In the genomic region with DNA sequence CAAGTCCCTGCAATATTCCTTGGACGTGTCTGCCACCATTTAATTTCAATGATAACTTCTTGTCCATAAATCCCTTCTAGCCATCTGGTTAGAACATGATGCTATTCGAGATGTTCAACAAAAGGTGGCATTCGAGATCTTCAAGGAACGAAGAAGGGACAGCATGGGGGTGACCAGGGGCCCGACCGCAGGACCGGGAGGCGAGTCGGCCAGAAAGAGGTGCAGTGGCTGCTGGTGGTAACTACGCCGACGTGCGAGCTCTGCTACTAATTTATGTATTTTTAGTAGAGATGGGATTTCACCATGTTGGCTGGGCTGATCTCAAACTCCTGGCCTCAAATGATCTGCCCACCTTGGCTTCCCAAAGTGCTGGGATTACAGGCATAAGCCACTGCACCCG, we compare ENCODE assay signal across 16 cellular contexts. TPM values are rescaled to one million over a fixed set of nuclear protein-coding genes. Genes with fewer than 3 reads are reported as not detected.
DNase-seq lines count a peak whose midpoint lies in the region; ATAC-seq and TF ChIP-seq lines count a peak whose summit lies in the region.
"Had no signal": no experiment of that assay in that cellular context is flagged by ENCODE, and none has a peak within 500 bp of the region (broad histone marks: within the 10 kb centered on the region; RNA-seq: fewer than 3 reads in every experiment).

No MANE protein-coding gene starts in this region.

- ATAC-seq in stimulated activated effector memory CD8-positive, alpha-beta T cell treated with anti-CD3 and anti-CD28 coated beads, Interleukin-12 subunit alpha, Interleukin-12 subunit beta, amount 100 ng/mL, for 72 hours: no peak
- ATAC-seq in HG02885 (IDR thresholded peaks at IDR 0.05; ENCODE audit: poor library complexity, unreplicated experiment): no peak
- ATAC-seq: HCT116, Panc1 had no signal

- peak; percentile 10 for TF ChIP-seq CTCF in endothelial cell (IDR thresholded peaks at IDR 0.05; ENCODE audit: unreplicated experiment)
- no peak for TF ChIP-seq CTCF in chondrocyte (IDR thresholded peaks at IDR 0.05)

- peak; percentile 23 for DNase-seq in activated CD4-positive, alpha-beta T cell treated with anti-CD3 and anti-CD28 coated beads for 48 hours
- no peak for DNase-seq in activated CD4-positive, alpha-beta T cell treated with anti-CD3 and anti-CD28 coated beads, Interleukin-2, amount 50 U/mL, for 4 hours
- DNase-seq in activated CD4-positive, alpha-beta memory T cell treated with anti-CD3 and anti-CD28 coated beads for 36 hours: no peak
- no peak for DNase-seq in endothelial cell (ENCODE audit: low spot score)
- DNase-seq in stimulated activated effector memory CD8-positive, alpha-beta T cell treated with anti-CD3 and anti-CD28 coated beads, Interleukin-12 subunit alpha, Interleukin-12 subunit beta, amount 100 ng/mL, for 72 hours (ENCODE audit: low spot score in 2 of 2): no peak
- DNase-seq in chondrocyte (ENCODE audit: low spot score): no peak
- no peak for DNase-seq in ecto neural progenitor cell (ENCODE audit: low spot score)
- DNase-seq: DND-41, GDM1, NCI-H1436, NCI-H2029 treated with DMSO at 0.1 percent for 48 hours, NCI-H510A, Right ventricle myocardium superior had no signal

- H3K27ac Mint-ChIP-seq in activated CD4-positive, alpha-beta memory T cell treated with anti-CD3 and anti-CD28 coated beads for 36 hours: peak overlapping the region; percentile 60
- H3K27ac Mint-ChIP-seq in endothelial cell (ENCODE audit: unreplicated experiment): no peak overlapping the region
- peak overlapping the region; percentile 82 for H3K27ac Mint-ChIP-seq in stimulated activated effector memory CD8-positive, alpha-beta T cell treated with anti-CD3 and anti-CD28 coated beads, Interleukin-12 subunit alpha, Interleukin-12 subunit beta, amount 100 ng/mL, for 72 hours
- no peak overlapping the region for H3K27ac Mint-ChIP-seq in chondrocyte (ENCODE audit: unreplicated experiment)

- peaks cover 66% of the 10 kb centered on the region for H3K4me1 Mint-ChIP-seq in activated CD4-positive, alpha-beta memory T cell treated with anti-CD3 and anti-CD28 coated beads for 36 hours (ENCODE audit: low read depth)
- H3K4me1 Mint-ChIP-seq in endothelial cell (ENCODE audit: unreplicated experiment) (peaks cover 6% of the 10 kb centered on the region), chondrocyte (ENCODE audit: low read depth) (peaks cover 55% of the 10 kb centered on the region)
- peaks cover 66% of the 10 kb centered on the region for H3K4me1 Mint-ChIP-seq in stimulated activated effector memory CD8-positive, alpha-beta T cell treated with anti-CD3 and anti-CD28 coated beads, Interleukin-12 subunit alpha, Interleukin-12 subunit beta, amount 100 ng/mL, for 72 hours

- no peak overlapping the region for H3K4me3 Mint-ChIP-seq in activated CD4-positive, alpha-beta memory T cell treated with anti-CD3 and anti-CD28 coated beads for 36 hours
- H3K4me3 Mint-ChIP-seq in endothelial cell (ENCODE audit: unreplicated experiment) (no peak overlapping the region), chondrocyte (ENCODE audit: unreplicated experiment) (no peak overlapping the region)
- peak overlapping the region; percentile 21 for H3K4me3 Mint-ChIP-seq in stimulated activated effector memory CD8-positive, alpha-beta T cell treated with anti-CD3 and anti-CD28 coated beads, Interleukin-12 subunit alpha, Interleukin-12 subunit beta, amount 100 ng/mL, for 72 hours

- peaks cover 19% of the 10 kb centered on the region for H3K36me3 Mint-ChIP-seq in activated CD4-positive, alpha-beta memory T cell treated with anti-CD3 and anti-CD28 coated beads for 36 hours
- H3K36me3 Mint-ChIP-seq in endothelial cell (ENCODE audit: low read depth, unreplicated experiment) (no peaks in the 10 kb centered on the region), chondrocyte (ENCODE audit: low read depth) (peaks cover 12% of the 10 kb centered on the region)
- H3K36me3 Mint-ChIP-seq in stimulated activated effector memory CD8-positive, alpha-beta T cell treated with anti-CD3 and anti-CD28 coated beads, Interleukin-12 subunit alpha, Interleukin-12 subunit beta, amount 100 ng/mL, for 72 hours: peaks cover 60% of the 10 kb centered on the region

- intact Hi-C loops in activated CD4-positive, alpha-beta memory T cell treated with anti-CD3 and anti-CD28 coated beads for 36 hours (cut with micrococcal nuclease): loop anchor here (5.0 to 10.0 kb wide), 4 partner anchors 198 to 980 kb away; partner anchors contain the start of genes PHYH, SEC61A2 and SEPHS1

- no peaks in the 10 kb centered on the region for H3K27me3 Mint-ChIP-seq in activated CD4-positive, alpha-beta memory T cell treated with anti-CD3 and anti-CD28 coated beads for 36 hours
- H3K27me3 Mint-ChIP-seq in endothelial cell (ENCODE audit: unreplicated experiment): no peaks in the 10 kb centered on the region
- H3K27me3 Mint-ChIP-seq in chondrocyte (ENCODE audit: low read depth): no peaks in the 10 kb centered on the region

- CTCF ChIA-PET in activated CD4-positive, alpha-beta memory T cell treated with anti-CD3 and anti-CD28 coated beads for 36 hours (lab: Charles Lee): interaction anchor here (0.6 to 1.6 kb wide), 2 partner anchors 9 to 402 kb away, joined by 3 to 5 read pairs; no protein-coding TSS in a partner anchor

- POLR2A ChIA-PET in activated CD4-positive, alpha-beta memory T cell treated with anti-CD3 and anti-CD28 coated beads for 36 hours (lab: Charles Lee): no interaction called here

- H3K9me3 Mint-ChIP-seq in activated CD4-positive, alpha-beta memory T cell treated with anti-CD3 and anti-CD28 coated beads for 36 hours: no peaks in the 10 kb centered on the region
- H3K9me3 Mint-ChIP-seq in endothelial cell (ENCODE audit: unreplicated experiment) (no peaks in the 10 kb centered on the region), chondrocyte (ENCODE audit: low read depth) (no peaks in the 10 kb centered on the region)
- H3K9me3 Mint-ChIP-seq in stimulated activated effector memory CD8-positive, alpha-beta T cell treated with anti-CD3 and anti-CD28 coated beads, Interleukin-12 subunit alpha, Interleukin-12 subunit beta, amount 100 ng/mL, for 72 hours: no peaks in the 10 kb centered on the region

RNA-seq across cellular contexts. Expression of gene OPTN, which starts 4.7 kb away (rescaled TPM):
- 100 to 1,000 TPM; 107 to 113 TPM for total RNA-seq in activated CD4-positive, alpha-beta memory T cell treated with anti-CD3 and anti-CD28 coated beads for 36 hours
- total RNA-seq in endothelial cell (ENCODE audit: unreplicated experiment): 36.3 TPM
- 80.9 to 151 TPM (median 150 TPM) in 3 replicates for total RNA-seq in chondrocyte

RNA-seq across cellular contexts. Expression of gene MCM10, which starts 56.7 kb away (rescaled TPM):
- 10 to 100 TPM; 70.6 to 74.2 TPM for total RNA-seq in activated CD4-positive, alpha-beta memory T cell treated with anti-CD3 and anti-CD28 coated beads for 36 hours
- total RNA-seq in endothelial cell (ENCODE audit: unreplicated experiment) (7.0 TPM), chondrocyte (2.2 to 13.9 TPM (median 3.7 TPM) in 3 replicates)

Comparison
In these comparisons a context has a peak if more than half of its experiments do, and no peak if none do; other contexts are left out.
1. H3K27ac Mint-ChIP-seq: peak in activated CD4-positive, alpha-beta memory T cell treated with anti-CD3 and anti-CD28 coated beads for 36 hours (single experiment) and stimulated activated effector memory CD8-positive, alpha-beta T cell treated with anti-CD3 and anti-CD28 coated beads, Interleukin-12 subunit alpha, Interleukin-12 subunit beta, amount 100 ng/mL, for 72 hours (single experiment); none in endothelial cell (single experiment) and chondrocyte (single experiment).